ENCODE assay signal across 1 cellular context in the genomic region with DNA sequence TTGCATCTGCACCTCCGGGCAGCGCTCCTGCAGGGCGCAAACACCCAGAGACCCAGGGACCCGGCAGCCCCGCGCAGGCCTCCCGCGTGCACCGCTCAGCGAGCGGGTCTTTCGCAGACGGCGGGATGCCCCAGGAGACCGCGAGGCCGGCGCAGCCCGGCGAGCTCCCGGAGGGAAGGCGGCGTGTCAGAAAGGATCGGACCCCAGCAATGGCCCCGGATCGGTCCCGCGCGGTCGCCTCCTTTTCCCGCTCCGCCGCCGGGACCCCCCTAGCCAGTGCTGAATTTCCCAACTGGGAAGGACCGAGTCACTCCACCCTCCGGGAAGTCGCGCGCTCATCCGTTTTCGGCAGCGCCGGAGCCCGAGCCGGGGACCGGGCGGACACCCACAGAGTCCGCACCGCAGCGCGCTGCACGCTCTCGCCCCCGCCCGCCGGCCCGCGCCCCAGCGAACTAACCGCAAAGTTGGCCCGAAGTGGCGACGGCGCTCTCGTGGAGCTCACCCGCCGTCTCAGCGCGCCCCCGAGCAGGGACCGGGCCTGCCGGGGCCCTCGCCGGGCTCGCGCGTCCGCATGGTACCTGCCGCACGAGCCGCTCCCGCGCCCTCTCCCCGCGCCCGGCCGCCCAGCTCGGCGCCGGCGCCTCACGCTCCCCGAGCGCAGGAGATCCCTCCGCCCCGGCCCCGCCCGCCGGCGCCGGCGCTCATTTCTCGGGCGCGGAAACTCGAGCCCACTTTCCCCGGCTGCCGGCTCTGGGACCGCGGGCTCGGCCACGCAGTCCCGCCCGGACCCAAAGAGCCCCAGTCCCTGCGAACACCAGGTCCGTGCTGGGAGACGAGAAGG.
TF ChIP-seq lines count a peak whose summit lies in the region.

A gene with protein sequence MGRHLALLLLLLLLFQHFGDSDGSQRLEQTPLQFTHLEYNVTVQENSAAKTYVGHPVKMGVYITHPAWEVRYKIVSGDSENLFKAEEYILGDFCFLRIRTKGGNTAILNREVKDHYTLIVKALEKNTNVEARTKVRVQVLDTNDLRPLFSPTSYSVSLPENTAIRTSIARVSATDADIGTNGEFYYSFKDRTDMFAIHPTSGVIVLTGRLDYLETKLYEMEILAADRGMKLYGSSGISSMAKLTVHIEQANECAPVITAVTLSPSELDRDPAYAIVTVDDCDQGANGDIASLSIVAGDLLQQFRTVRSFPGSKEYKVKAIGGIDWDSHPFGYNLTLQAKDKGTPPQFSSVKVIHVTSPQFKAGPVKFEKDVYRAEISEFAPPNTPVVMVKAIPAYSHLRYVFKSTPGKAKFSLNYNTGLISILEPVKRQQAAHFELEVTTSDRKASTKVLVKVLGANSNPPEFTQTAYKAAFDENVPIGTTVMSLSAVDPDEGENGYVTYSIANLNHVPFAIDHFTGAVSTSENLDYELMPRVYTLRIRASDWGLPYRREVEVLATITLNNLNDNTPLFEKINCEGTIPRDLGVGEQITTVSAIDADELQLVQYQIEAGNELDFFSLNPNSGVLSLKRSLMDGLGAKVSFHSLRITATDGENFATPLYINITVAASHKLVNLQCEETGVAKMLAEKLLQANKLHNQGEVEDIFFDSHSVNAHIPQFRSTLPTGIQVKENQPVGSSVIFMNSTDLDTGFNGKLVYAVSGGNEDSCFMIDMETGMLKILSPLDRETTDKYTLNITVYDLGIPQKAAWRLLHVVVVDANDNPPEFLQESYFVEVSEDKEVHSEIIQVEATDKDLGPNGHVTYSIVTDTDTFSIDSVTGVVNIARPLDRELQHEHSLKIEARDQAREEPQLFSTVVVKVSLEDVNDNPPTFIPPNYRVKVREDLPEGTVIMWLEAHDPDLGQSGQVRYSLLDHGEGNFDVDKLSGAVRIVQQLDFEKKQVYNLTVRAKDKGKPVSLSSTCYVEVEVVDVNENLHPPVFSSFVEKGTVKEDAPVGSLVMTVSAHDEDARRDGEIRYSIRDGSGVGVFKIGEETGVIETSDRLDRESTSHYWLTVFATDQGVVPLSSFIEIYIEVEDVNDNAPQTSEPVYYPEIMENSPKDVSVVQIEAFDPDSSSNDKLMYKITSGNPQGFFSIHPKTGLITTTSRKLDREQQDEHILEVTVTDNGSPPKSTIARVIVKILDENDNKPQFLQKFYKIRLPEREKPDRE (N-terminal part only) (minus strand): TSS at position 650 of the 841 bp plus-strand sequence. CDS start 14,029 bp downstream, outside the sequence.

TF ChIP-seq in HepG2, 621 proteins besides CTCF, POLR2A, EP300 and RAD21 (continued from another document and continues in another):
- TF ChIP-seq, protein P1, sequence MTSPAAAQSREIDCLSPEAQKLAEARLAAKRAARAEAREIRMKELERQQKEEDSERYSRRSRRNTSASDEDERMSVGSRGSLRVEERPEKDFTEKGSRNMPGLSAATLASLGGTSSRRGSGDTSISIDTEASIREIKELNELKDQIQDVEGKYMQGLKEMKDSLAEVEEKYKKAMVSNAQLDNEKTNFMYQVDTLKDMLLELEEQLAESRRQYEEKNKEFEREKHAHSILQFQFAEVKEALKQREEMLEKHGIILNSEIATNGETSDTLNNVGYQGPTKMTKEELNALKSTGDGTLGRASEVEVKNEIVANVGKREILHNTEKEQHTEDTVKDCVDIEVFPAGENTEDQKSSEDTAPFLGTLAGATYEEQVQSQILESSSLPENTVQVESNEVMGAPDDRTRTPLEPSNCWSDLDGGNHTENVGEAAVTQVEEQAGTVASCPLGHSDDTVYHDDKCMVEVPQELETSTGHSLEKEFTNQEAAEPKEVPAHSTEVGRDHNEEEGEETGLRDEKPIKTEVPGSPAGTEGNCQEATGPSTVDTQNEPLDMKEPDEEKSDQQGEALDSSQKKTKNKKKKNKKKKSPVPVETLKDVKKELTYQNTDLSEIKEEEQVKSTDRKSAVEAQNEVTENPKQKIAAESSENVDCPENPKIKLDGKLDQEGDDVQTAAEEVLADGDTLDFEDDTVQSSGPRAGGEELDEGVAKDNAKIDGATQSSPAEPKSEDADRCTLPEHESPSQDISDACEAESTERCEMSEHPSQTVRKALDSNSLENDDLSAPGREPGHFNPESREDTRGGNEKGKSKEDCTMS (CRISPR knock-in tag; conservative IDR thresholded peaks at IDR 0.05), result no peak
- TF ChIP-seq, protein P2, sequence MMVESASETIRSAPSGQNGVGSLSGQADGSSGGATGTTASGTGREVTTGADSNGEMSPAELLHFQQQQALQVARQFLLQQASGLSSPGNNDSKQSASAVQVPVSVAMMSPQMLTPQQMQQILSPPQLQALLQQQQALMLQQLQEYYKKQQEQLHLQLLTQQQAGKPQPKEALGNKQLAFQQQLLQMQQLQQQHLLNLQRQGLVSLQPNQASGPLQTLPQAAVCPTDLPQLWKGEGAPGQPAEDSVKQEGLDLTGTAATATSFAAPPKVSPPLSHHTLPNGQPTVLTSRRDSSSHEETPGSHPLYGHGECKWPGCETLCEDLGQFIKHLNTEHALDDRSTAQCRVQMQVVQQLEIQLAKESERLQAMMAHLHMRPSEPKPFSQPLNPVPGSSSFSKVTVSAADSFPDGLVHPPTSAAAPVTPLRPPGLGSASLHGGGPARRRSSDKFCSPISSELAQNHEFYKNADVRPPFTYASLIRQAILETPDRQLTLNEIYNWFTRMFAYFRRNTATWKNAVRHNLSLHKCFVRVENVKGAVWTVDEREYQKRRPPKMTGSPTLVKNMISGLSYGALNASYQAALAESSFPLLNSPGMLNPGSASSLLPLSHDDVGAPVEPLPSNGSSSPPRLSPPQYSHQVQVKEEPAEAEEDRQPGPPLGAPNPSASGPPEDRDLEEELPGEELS (CRISPR knock-in tag; IDR thresholded peaks at IDR 0.05), result no peak
- no peak for TF ChIP-seq MYNN (CRISPR knock-in tag; IDR thresholded peaks at IDR 0.05; ENCODE audit: low read depth)
- no peak for TF ChIP-seq SMARCC2 (IDR thresholded peaks at IDR 0.05)
- no peak for TF ChIP-seq ZNF263 (CRISPR knock-in tag; IDR thresholded peaks at IDR 0.05)
- TF ChIP-seq ZBTB7B (CRISPR knock-in tag; IDR thresholded peaks at IDR 0.05), result 0 out of 2 replicates have a peak, but pooled peaks have one; percentile 21
- no peak for TF ChIP-seq SMYD3 (CRISPR knock-in tag; IDR thresholded peaks at IDR 0.05)
- TF ChIP-seq MTA3 (CRISPR knock-in tag; IDR thresholded peaks at IDR 0.05), result no peak
- TF ChIP-seq TBL1XR1 (IDR thresholded peaks at IDR 0.05; ENCODE audit: borderline replicate concordance, low read length, partially characterized antibody), result no peak
- no peak for TF ChIP-seq JUNB (CRISPR knock-in tag; IDR thresholded peaks at IDR 0.05; ENCODE audit: borderline replicate concordance)
- TF ChIP-seq SNAPC2 (CRISPR knock-in tag; IDR thresholded peaks at IDR 0.05), result no peak
- TF ChIP-seq SRSF4 (IDR thresholded peaks at IDR 0.05; ENCODE audit: low read depth, low read length, poor library complexity, severe bottlenecking), result no peak
- TF ChIP-seq, protein P3, sequence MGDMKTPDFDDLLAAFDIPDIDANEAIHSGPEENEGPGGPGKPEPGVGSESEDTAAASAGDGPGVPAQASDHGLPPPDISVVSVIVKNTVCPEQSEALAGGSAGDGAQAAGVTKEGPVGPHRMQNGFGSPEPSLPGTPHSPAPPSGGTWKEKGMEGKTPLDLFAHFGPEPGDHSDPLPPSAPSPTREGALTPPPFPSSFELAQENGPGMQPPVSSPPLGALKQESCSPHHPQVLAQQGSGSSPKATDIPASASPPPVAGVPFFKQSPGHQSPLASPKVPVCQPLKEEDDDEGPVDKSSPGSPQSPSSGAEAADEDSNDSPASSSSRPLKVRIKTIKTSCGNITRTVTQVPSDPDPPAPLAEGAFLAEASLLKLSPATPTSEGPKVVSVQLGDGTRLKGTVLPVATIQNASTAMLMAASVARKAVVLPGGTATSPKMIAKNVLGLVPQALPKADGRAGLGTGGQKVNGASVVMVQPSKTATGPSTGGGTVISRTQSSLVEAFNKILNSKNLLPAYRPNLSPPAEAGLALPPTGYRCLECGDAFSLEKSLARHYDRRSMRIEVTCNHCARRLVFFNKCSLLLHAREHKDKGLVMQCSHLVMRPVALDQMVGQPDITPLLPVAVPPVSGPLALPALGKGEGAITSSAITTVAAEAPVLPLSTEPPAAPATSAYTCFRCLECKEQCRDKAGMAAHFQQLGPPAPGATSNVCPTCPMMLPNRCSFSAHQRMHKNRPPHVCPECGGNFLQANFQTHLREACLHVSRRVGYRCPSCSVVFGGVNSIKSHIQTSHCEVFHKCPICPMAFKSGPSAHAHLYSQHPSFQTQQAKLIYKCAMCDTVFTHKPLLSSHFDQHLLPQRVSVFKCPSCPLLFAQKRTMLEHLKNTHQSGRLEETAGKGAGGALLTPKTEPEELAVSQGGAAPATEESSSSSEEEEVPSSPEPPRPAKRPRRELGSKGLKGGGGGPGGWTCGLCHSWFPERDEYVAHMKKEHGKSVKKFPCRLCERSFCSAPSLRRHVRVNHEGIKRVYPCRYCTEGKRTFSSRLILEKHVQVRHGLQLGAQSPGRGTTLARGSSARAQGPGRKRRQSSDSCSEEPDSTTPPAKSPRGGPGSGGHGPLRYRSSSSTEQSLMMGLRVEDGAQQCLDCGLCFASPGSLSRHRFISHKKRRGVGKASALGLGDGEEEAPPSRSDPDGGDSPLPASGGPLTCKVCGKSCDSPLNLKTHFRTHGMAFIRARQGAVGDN (CRISPR knock-in tag; IDR thresholded peaks at IDR 0.05), result peak; percentile 68
- TF ChIP-seq CENPT (CRISPR knock-in tag; IDR thresholded peaks at IDR 0.05; ENCODE audit: low read depth), result no peak
- TF ChIP-seq, protein P4, sequence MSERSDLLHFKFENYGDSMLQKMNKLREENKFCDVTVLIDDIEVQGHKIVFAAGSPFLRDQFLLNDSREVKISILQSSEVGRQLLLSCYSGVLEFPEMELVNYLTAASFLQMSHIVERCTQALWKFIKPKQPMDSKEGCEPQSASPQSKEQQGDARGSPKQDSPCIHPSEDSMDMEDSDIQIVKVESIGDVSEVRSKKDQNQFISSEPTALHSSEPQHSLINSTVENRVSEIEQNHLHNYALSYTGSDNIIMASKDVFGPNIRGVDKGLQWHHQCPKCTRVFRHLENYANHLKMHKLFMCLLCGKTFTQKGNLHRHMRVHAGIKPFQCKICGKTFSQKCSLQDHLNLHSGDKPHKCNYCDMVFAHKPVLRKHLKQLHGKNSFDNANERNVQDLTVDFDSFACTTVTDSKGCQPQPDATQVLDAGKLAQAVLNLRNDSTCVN (CRISPR knock-in tag; IDR thresholded peaks at IDR 0.05; ENCODE audit: borderline replicate concordance), result no peak
- TF ChIP-seq NBN (conservative IDR thresholded peaks at IDR 0.05), result no peak
- 0 out of 2 replicates have a peak, but pooled peaks have one; percentile 18 for TF ChIP-seq NCOA2 (CRISPR knock-in tag; IDR thresholded peaks at IDR 0.05)
- TF ChIP-seq ZNF292 (CRISPR knock-in tag; IDR thresholded peaks at IDR 0.05; ENCODE audit: borderline replicate concordance, low read depth), result peak; percentile 22
- TF ChIP-seq GABPA (IDR thresholded peaks at IDR 0.05; ENCODE audit: low read depth, low read length), result no peak
- no peak for TF ChIP-seq GABPA (CRISPR knock-in tag; IDR thresholded peaks at IDR 0.05; ENCODE audit: low read depth)
- TF ChIP-seq SSRP1 (CRISPR knock-in tag; IDR thresholded peaks at IDR 0.05), result no peak
- peak; percentile 40; the same call in 1 of the 2 replicates for TF ChIP-seq MED13 (CRISPR knock-in tag; IDR thresholded peaks at IDR 0.05)
- no peak for TF ChIP-seq RORA (CRISPR knock-in tag; IDR thresholded peaks at IDR 0.05)
- no peak for TF ChIP-seq SALL1 (CRISPR knock-in tag; IDR thresholded peaks at IDR 0.05)
- TF ChIP-seq, protein P5, sequence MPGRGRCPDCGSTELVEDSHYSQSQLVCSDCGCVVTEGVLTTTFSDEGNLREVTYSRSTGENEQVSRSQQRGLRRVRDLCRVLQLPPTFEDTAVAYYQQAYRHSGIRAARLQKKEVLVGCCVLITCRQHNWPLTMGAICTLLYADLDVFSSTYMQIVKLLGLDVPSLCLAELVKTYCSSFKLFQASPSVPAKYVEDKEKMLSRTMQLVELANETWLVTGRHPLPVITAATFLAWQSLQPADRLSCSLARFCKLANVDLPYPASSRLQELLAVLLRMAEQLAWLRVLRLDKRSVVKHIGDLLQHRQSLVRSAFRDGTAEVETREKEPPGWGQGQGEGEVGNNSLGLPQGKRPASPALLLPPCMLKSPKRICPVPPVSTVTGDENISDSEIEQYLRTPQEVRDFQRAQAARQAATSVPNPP (CRISPR knock-in tag; IDR thresholded peaks at IDR 0.05), result 0 out of 2 replicates have a peak, but pooled peaks have one; percentile 20
- TF ChIP-seq ZNF724P (CRISPR knock-in tag; IDR thresholded peaks at IDR 0.05; ENCODE audit: borderline replicate concordance), result no peak
- TF ChIP-seq ZNF335 (CRISPR knock-in tag; IDR thresholded peaks at IDR 0.05), result no peak
- TF ChIP-seq U2AF2 (IDR thresholded peaks at IDR 0.05; ENCODE audit: low read depth, low read length), result no peak
- TF ChIP-seq EZH2 (conservative IDR thresholded peaks at IDR 0.05; ENCODE audit: low read depth, low read length), result no peak
- TF ChIP-seq ZKSCAN1 (IDR thresholded peaks at IDR 0.05; ENCODE audit: low read length), result no peak
- TF ChIP-seq, protein P6, sequence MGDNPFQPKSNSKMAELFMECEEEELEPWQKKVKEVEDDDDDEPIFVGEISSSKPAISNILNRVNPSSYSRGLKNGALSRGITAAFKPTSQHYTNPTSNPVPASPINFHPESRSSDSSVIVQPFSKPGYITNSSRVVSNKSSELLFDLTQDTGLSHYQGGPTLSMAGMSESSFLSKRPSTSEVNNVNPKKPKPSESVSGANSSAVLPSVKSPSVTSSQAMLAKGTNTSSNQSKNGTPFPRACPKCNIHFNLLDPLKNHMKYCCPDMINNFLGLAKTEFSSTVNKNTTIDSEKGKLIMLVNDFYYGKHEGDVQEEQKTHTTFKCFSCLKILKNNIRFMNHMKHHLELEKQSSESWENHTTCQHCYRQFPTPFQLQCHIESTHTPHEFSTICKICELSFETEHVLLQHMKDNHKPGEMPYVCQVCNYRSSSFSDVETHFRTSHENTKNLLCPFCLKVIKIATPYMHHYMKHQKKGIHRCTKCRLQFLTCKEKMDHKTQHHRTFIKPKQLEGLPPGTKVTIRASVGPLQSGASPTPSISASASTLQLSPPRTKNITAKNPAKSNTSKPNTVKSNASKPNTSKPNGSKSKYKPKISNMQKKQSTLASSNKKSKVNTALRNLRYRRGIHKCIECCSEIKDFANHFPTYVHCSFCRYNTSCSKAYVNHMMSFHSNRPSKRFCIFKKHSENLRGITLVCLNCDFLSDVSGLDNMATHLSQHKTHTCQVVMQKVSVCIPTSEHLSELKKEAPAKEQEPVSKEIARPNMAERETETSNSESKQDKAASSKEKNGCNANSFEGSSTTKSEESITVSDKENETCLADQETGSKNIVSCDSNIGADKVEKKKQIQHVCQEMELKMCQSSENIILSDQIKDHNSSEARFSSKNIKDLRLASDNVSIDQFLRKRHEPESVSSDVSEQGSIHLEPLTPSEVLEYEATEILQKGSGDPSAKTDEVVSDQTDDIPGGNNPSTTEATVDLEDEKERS (CRISPR knock-in tag; IDR thresholded peaks at IDR 0.05), result no peak
- TF ChIP-seq, protein P7, sequence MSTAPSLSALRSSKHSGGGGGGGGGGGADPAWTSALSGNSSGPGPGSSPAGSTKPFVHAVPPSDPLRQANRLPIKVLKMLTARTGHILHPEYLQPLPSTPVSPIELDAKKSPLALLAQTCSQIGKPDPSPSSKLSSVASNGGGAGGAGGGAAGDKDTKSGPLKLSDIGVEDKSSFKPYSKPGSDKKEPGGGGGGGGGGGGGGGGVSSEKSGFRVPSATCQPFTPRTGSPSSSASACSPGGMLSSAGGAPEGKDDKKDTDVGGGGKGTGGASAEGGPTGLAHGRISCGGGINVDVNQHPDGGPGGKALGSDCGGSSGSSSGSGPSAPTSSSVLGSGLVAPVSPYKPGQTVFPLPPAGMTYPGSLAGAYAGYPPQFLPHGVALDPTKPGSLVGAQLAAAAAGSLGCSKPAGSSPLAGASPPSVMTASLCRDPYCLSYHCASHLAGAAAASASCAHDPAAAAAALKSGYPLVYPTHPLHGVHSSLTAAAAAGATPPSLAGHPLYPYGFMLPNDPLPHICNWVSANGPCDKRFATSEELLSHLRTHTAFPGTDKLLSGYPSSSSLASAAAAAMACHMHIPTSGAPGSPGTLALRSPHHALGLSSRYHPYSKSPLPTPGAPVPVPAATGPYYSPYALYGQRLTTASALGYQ (CRISPR knock-in tag; IDR thresholded peaks at IDR 0.05), result no peak
- no peak for TF ChIP-seq ZNF207 (IDR thresholded peaks at IDR 0.05; ENCODE audit: borderline replicate concordance)
- no peak for TF ChIP-seq ZNF24 (IDR thresholded peaks at IDR 0.05)
- TF ChIP-seq ELF3 (CRISPR knock-in tag; IDR thresholded peaks at IDR 0.05), result 0 out of 2 replicates have a peak, but pooled peaks have one; percentile 34
